6 cellular contexts compared by ENCODE assay signal in the genomic region with DNA sequence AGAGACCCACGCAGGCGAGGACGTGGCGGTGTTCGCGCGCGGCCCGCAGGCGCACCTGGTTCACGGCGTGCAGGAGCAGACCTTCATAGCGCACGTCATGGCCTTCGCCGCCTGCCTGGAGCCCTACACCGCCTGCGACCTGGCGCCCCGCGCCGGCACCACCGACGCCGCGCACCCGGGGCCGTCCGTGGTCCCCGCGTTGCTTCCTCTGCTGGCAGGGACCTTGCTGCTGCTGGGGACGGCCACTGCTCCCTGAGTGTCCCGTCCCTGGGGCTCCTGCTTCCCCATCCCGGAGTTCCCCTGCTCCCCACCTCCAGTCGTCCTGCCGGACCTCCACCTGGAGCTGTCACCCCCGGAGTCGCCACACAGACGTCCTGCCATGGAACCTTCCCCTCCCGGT. TPM values are rescaled to one million over a fixed set of nuclear protein-coding genes. Genes with fewer than 3 reads are reported as not detected.
"Had no signal": no experiment of that assay in that cellular context is flagged by ENCODE, and none has a peak within 500 bp of the region (broad histone marks: within the 10 kb centered on the region; RNA-seq: fewer than 3 reads in every experiment).

No MANE protein-coding gene starts in this region.

RNA-seq across cellular contexts. Expression of gene ALPG, which starts 3.0 kb away (rescaled TPM):
- total RNA-seq: HT1080, K562, M059J, Right ventricle myocardium superior had no signal
- polyA plus RNA-seq: IgD-negative memory B cell, K562 had no signal

RNA-seq across cellular contexts. Expression of gene ALPP, which starts 31.1 kb away (rescaled TPM):
- total RNA-seq: HT1080, K562, Right ventricle myocardium superior had no signal
- polyA plus RNA-seq: IgD-negative memory B cell had no signal

RNA-seq across cellular contexts. Expression of gene ALPI, which starts 46.3 kb away (rescaled TPM):
- total RNA-seq: HT1080, K562, M059J, Right ventricle myocardium superior, SJSA1 had no signal
- polyA plus RNA-seq: IgD-negative memory B cell, K562 had no signal
